ENCODE assay signal across 1 cellular context in the genomic region with DNA sequence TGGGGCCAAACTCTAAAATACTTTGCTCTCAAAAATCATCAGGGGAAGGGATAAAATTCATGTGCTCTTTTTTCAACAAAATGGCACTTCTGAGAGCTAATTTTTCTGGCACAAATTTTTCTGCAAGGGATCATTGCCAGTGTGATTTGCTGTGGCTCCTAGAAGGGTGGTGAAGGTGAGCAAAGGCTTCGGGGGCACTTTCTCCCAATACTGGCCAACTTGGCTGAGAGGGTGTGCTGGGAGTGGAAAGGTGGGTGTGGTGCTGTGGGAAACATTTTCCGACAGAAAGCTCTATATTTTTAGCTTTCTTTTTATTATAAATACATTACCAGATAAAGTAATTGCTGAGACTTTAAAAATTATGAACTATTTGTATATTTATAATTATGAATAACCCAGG.
TF ChIP-seq lines count a peak whose summit lies in the region.

No MANE protein-coding gene starts in this region.

TF ChIP-seq in K562, 482 proteins besides CTCF, POLR2A, EP300 and RAD21:
- TF ChIP-seq FOXM1 (IDR thresholded peaks at IDR 0.05; ENCODE audit: low read depth) = no peak
- no peak for TF ChIP-seq FOXM1 (CRISPR knock-in tag; IDR thresholded peaks at IDR 0.05; ENCODE audit: low read depth)
- TF ChIP-seq TEAD1 (CRISPR knock-in tag; IDR thresholded peaks at IDR 0.05) = no peak
- TF ChIP-seq ZSCAN32 (CRISPR knock-in tag; IDR thresholded peaks at IDR 0.05) = no peak
- no peak for TF ChIP-seq RBM15 (IDR thresholded peaks at IDR 0.05; ENCODE audit: insufficient read depth, low read length)
- TF ChIP-seq SAFB (IDR thresholded peaks at IDR 0.05; ENCODE audit: borderline replicate concordance, low read depth, low read length) = no peak
- no peak for TF ChIP-seq ZSCAN29 (IDR thresholded peaks at IDR 0.05)
- TF ChIP-seq YBX1 (IDR thresholded peaks at IDR 0.05) = no peak
- TF ChIP-seq ZBED1 (IDR thresholded peaks at IDR 0.05) = no peak
- no peak for TF ChIP-seq ETV5 (CRISPR knock-in tag; IDR thresholded peaks at IDR 0.05; ENCODE audit: low read depth)
- no peak for TF ChIP-seq ETS2 (tag; IDR thresholded peaks at IDR 0.05; ENCODE audit: borderline replicate concordance, poor library complexity, severe bottlenecking)
- TF ChIP-seq, protein P1, sequence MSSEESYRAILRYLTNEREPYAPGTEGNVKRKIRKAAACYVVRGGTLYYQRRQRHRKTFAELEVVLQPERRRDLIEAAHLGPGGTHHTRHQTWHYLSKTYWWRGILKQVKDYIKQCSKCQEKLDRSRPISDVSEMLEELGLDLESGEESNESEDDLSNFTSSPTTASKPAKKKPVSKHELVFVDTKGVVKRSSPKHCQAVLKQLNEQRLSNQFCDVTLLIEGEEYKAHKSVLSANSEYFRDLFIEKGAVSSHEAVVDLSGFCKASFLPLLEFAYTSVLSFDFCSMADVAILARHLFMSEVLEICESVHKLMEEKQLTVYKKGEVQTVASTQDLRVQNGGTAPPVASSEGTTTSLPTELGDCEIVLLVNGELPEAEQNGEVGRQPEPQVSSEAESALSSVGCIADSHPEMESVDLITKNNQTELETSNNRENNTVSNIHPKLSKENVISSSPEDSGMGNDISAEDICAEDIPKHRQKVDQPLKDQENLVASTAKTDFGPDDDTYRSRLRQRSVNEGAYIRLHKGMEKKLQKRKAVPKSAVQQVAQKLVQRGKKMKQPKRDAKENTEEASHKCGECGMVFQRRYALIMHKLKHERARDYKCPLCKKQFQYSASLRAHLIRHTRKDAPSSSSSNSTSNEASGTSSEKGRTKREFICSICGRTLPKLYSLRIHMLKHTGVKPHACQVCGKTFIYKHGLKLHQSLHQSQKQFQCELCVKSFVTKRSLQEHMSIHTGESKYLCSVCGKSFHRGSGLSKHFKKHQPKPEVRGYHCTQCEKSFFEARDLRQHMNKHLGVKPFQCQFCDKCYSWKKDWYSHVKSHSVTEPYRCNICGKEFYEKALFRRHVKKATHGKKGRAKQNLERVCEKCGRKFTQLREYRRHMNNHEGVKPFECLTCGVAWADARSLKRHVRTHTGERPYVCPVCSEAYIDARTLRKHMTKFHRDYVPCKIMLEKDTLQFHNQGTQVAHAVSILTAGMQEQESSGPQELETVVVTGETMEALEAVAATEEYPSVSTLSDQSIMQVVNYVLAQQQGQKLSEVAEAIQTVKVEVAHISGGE (CRISPR knock-in tag; IDR thresholded peaks at IDR 0.05) = no peak
- TF ChIP-seq ZNF212 (CRISPR knock-in tag; IDR thresholded peaks at IDR 0.05) = no peak
- TF ChIP-seq, protein P2, sequence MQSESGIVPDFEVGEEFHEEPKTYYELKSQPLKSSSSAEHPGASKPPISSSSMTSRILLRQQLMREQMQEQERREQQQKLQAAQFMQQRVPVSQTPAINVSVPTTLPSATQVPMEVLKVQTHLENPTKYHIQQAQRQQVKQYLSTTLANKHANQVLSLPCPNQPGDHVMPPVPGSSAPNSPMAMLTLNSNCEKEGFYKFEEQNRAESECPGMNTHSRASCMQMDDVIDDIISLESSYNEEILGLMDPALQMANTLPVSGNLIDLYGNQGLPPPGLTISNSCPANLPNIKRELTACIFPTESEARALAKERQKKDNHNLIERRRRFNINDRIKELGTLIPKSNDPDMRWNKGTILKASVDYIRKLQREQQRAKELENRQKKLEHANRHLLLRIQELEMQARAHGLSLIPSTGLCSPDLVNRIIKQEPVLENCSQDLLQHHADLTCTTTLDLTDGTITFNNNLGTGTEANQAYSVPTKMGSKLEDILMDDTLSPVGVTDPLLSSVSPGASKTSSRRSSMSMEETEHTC (IDR thresholded peaks at IDR 0.05) = no peak
- no peak for TF ChIP-seq SMAD2 (IDR thresholded peaks at IDR 0.05; ENCODE audit: low read depth, low read length)
- TF ChIP-seq, protein P3, sequence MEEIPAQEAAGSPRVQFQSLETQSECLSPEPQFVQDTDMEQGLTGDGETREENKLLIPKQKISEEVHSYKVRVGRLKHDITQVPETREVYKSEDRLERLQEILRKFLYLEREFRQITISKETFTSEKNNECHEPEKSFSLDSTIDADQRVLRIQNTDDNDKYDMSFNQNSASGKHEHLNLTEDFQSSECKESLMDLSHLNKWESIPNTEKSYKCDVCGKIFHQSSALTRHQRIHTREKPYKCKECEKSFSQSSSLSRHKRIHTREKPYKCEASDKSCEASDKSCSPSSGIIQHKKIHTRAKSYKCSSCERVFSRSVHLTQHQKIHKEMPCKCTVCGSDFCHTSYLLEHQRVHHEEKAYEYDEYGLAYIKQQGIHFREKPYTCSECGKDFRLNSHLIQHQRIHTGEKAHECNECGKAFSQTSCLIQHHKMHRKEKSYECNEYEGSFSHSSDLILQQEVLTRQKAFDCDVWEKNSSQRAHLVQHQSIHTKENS (CRISPR knock-in tag; IDR thresholded peaks at IDR 0.05) = no peak
- TF ChIP-seq, protein P4, sequence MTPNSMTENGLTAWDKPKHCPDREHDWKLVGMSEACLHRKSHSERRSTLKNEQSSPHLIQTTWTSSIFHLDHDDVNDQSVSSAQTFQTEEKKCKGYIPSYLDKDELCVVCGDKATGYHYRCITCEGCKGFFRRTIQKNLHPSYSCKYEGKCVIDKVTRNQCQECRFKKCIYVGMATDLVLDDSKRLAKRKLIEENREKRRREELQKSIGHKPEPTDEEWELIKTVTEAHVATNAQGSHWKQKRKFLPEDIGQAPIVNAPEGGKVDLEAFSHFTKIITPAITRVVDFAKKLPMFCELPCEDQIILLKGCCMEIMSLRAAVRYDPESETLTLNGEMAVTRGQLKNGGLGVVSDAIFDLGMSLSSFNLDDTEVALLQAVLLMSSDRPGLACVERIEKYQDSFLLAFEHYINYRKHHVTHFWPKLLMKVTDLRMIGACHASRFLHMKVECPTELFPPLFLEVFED (CRISPR knock-in tag; conservative IDR thresholded peaks at IDR 0.05) = no peak
- no peak for TF ChIP-seq ZC3H11A (IDR thresholded peaks at IDR 0.05; ENCODE audit: low read depth, low read length)
